ENCODE assay signal across 10 cellular contexts in the genomic region with DNA sequence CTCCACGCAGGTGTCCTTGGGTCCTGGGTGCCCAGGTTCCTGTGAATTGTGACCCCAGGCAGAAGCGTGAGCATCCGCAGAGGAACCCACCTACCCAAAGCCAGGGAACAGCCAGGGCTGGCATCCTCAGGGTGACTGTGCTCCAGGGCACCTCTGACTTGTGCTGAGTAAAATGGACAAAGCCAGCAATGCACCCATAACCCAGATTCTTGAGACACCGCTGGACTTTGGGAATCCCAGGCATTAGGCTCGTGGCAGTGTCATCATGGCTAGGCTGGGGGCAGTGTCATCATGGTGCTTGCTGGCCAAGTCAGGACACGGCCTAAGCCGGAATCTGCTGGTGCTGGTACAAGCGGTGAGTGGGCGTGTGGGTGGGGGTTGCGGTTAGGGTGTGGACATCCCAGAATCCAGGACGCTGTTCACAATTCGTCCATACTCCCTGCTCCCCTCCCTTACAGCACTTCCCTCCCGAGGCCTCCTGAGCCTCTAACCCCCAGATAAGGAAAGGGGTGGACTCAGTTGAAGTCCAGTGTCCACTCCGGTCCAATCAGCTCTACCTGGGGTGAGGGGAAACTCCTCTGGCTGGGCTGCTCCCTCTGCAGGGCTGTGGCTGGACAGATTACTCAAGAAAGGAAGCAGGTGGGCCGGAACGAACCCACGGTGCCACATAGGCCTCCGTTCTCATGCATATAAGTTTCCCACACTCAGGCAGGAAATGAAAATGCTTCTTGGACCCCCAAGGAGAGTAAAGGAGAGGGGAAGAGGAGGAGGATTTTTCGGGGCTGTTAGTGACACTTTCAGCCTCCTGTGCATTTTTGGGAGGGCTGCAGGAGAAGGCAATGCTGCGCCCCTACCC.
A peak's percentile ranks its signal among the peaks of the same experiment; 100 is the strongest.
DNase-seq lines count a peak whose midpoint lies in the region; ATAC-seq and TF ChIP-seq lines count a peak whose summit lies in the region.
"Had no signal": no experiment of that assay in that cellular context is flagged by ENCODE, and none has a peak within 500 bp of the region (broad histone marks: within the 10 kb centered on the region; RNA-seq: fewer than 3 reads in every experiment).

No MANE protein-coding gene starts in this region.

- peaks cover 35% of the 10 kb centered on the region for H3K36me3 Mint-ChIP-seq in effector memory CD8-positive, alpha-beta T cell (ENCODE audit: insufficient read depth)
- H3K36me3 Mint-ChIP-seq in naive thymus-derived CD4-positive, alpha-beta T cell, result no peaks in the 10 kb centered on the region

- POLR2A ChIA-PET in naive thymus-derived CD4-positive, alpha-beta T cell (lab: Charles Lee), result interaction anchor here (0.6 kb wide), 1 partner anchor 218 kb away, joined by 4 read pairs; no protein-coding TSS in a partner anchor

- intact Hi-C loops in naive thymus-derived CD4-positive, alpha-beta T cell (cut with micrococcal nuclease), result loop anchor here in 1 of 2 donors (5.0 kb wide), 1 partner anchor 53 kb away; no protein-coding TSS in a partner anchor

- in situ Hi-C loops in Caki2 (cut with HindIII; ENCODE audit: low pct_unique_long_range_greater_than_20kb, low sequenced_read_pairs), result no loop called here

- H3K27ac Mint-ChIP-seq in effector memory CD8-positive, alpha-beta T cell, result peak overlapping the region; percentile 39 to 69
- H3K27ac Mint-ChIP-seq in naive thymus-derived CD4-positive, alpha-beta T cell, result peak overlapping the region in 8 of 9 donors; percentile 55 to 96 (median 77)

- H3K27me3 Mint-ChIP-seq in effector memory CD8-positive, alpha-beta T cell, result peaks cover 30 to 62% of the 10 kb centered on the region in 2 donors
- H3K27me3 Mint-ChIP-seq in naive thymus-derived CD4-positive, alpha-beta T cell, result peaks cover 0 to 49% (median 11%) of the 10 kb centered on the region in 5 donors

- H3K4me3 Mint-ChIP-seq in effector memory CD8-positive, alpha-beta T cell, result peak overlapping the region; percentile 69 to 85
- H3K4me3 Mint-ChIP-seq in naive thymus-derived CD4-positive, alpha-beta T cell, result peak overlapping the region; percentile 16 to 88 (median 84)

- no peak for TF ChIP-seq CTCF in coronary artery (IDR thresholded peaks at IDR 0.05)

- no peaks in the 10 kb centered on the region for H3K9me3 Mint-ChIP-seq in effector memory CD8-positive, alpha-beta T cell
- peaks cover 0 to 11% (median 0%) of the 10 kb centered on the region in 11 donors for H3K9me3 Mint-ChIP-seq in naive thymus-derived CD4-positive, alpha-beta T cell

- CTCF ChIA-PET in naive thymus-derived CD4-positive, alpha-beta T cell (lab: Charles Lee), result interaction anchor here (0.6 kb wide), 1 partner anchor 1177 kb away, joined by 3 read pairs; no protein-coding TSS in a partner anchor

- peaks cover 3 to 10% of the 10 kb centered on the region in 2 donors for H3K4me1 ChIP-seq in naive thymus-derived CD4-positive, alpha-beta T cell (ENCODE audit: control insufficient read depth in 2 of 2, insufficient read depth in 2 of 2, low read length in 2 of 2)

- H3K27me3 ChIP-seq in MG63, result no peaks in the 10 kb centered on the region
- H3K27me3 ChIP-seq in naive thymus-derived CD4-positive, alpha-beta T cell (ENCODE audit: control insufficient read depth in 2 of 2, insufficient read depth in 2 of 2, low read length in 2 of 2), result no peaks in the 10 kb centered on the region

- H3K4me1 Mint-ChIP-seq in effector memory CD8-positive, alpha-beta T cell (ENCODE audit: low read depth in 2 of 2), result peaks cover 12 to 20% of the 10 kb centered on the region in 2 donors
- peaks cover 13 to 16% (median 14%) of the 10 kb centered on the region in 7 donors for H3K4me1 Mint-ChIP-seq in naive thymus-derived CD4-positive, alpha-beta T cell

- H3K4me3 ChIP-seq in MG63 (no peak overlapping the region; the same call in 1 of the 2 replicates), coronary artery (no peak overlapping the region)
- no peak overlapping the region for H3K4me3 ChIP-seq in naive thymus-derived CD4-positive, alpha-beta T cell (ENCODE audit: low read length)

- peaks cover 11% of the 10 kb centered on the region for H3K36me3 ChIP-seq in MG63
- H3K36me3 ChIP-seq in naive thymus-derived CD4-positive, alpha-beta T cell (ENCODE audit: control insufficient read depth in 2 of 3, insufficient read depth in 3 of 3, low read length in 3 of 3), result no peaks in the 10 kb centered on the region

- DNase-seq in Caki2 (ENCODE audit: low read depth) (peak; percentile 98), MG63 (peak; percentile 35), coronary artery (ENCODE audit: low spot score) (no peak), foreskin melanocyte (no peak)
- no peak for DNase-seq in effector memory CD8-positive, alpha-beta T cell
- DNase-seq in naive thymus-derived CD4-positive, alpha-beta T cell, result no peak
- DNase-seq: activated CD4-positive, CD25-positive, alpha-beta regulatory T cell treated with anti-CD3 and anti-CD28 coated beads, Interleukin-2, amount 50 U/mL, for 72 hours; effector CD4-positive, alpha-beta T cell had no signal

- no peak overlapping the region for H3K27ac ChIP-seq in naive thymus-derived CD4-positive, alpha-beta T cell (ENCODE audit: low read depth, low read length)
- no peak overlapping the region for H3K27ac ChIP-seq in coronary artery

- ATAC-seq in effector memory CD8-positive, alpha-beta T cell (replicated peaks), result no peak
- no peak for ATAC-seq in naive thymus-derived CD4-positive, alpha-beta T cell
- ATAC-seq in GM21367 (IDR thresholded peaks at IDR 0.05; ENCODE audit: unreplicated experiment), result no peak
- no peak for ATAC-seq in GM18517 (IDR thresholded peaks at IDR 0.05; ENCODE audit: unreplicated experiment)

- H3K9me3 ChIP-seq in MG63, result no peaks in the 10 kb centered on the region
- no peaks in the 10 kb centered on the region for H3K9me3 ChIP-seq in naive thymus-derived CD4-positive, alpha-beta T cell (ENCODE audit: control insufficient read depth in 2 of 3, low read length in 3 of 3)

Comparison
In these comparisons a context has a peak if more than half of its experiments do, and no peak if none do; other contexts are left out.
1. DNase-seq: peak in Caki2 (single experiment) and MG63 (single experiment); none in effector memory CD8-positive, alpha-beta T cell (0 of 3), naive thymus-derived CD4-positive, alpha-beta T cell (0 of 9), coronary artery (single experiment) and foreskin melanocyte (single experiment).